ENCODE assay signal across 21 cellular contexts in the genomic region with DNA sequence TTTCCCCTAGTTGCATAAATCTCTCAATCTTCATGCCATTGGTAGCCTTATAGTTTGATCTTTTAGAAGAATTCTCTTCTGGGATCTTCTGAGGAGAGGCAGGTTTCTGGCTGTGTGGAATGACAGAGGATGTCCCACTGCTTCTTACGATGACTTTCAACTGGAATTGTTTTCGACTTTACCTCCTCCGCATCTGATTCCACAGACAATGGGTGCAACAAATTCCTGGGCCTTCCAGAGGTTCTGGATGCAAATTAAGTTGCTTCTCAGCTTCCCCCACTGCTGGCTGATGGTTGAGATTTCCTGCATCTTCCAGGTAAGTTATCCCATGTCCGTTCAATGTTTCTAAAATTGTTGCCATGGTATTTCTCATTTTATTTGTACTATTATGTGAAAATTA.
"Had no signal": no experiment of that assay in that cellular context is flagged by ENCODE, and none has a peak within 500 bp of the region (broad histone marks: within the 10 kb centered on the region; RNA-seq: fewer than 3 reads in every experiment).

No MANE protein-coding gene starts in this region.

- H3K4me1 Mint-ChIP-seq: activated T-helper 17 cell treated with anti-CD3 and anti-CD28 coated beads, Interleukin-2, amount 50 U/mL, for 72 hours had no signal

- H3K36me3 ChIP-seq: adrenal gland, neutrophil, ovary, prostate gland, thyroid gland, WERI-Rb-1 had no signal

- H3K4me3 Mint-ChIP-seq: activated CD8-positive, alpha-beta T cell treated with anti-CD3 and anti-CD28 coated beads, Interleukin-2, amount 10 ng/mL, durations not matched to agents 7 days and 5 days; activated naive CD8-positive, alpha-beta T cell; activated T-helper 17 cell treated with anti-CD3 and anti-CD28 coated beads, Interleukin-2, amount 50 U/mL, for 72 hours; natural killer cell treated with Interleukin-12 subunit alpha and Interleukin-12 subunit beta and Interleukin-15 and Interleukin-18, amount 100 ng/mL, for 72 hours had no signal

- ATAC-seq: activated CD8-positive, alpha-beta T cell treated with anti-CD3 and anti-CD28 coated beads, Interleukin-2, amount 10 ng/mL, durations not matched to agents 7 days and 5 days; activated T-helper 17 cell treated with anti-CD3 and anti-CD28 coated beads, Interleukin-2, amount 50 U/mL, for 72 hours; left ventricle myocardium superior; natural killer cell treated with Interleukin-12 subunit alpha and Interleukin-12 subunit beta and Interleukin-15 and Interleukin-18, amount 100 ng/mL, for 72 hours; stimulated activated naive CD8-positive, alpha-beta T cell treated with anti-CD3 and anti-CD28 coated beads, Interleukin-15, Interleukin-2, amounts not matched to agents 100 U/mL and 50 U/mL, for 24 hours had no signal

- H3K27me3 ChIP-seq: adrenal gland, neutrophil, ovary, thyroid gland had no signal

- H3K27ac ChIP-seq: adrenal gland, neutrophil, ovary, prostate gland, thyroid gland, WERI-Rb-1 had no signal

- H3K9me3 ChIP-seq: adrenal gland, neutrophil, prostate gland, thyroid gland had no signal

- H3K27ac Mint-ChIP-seq: activated CD8-positive, alpha-beta T cell treated with anti-CD3 and anti-CD28 coated beads, Interleukin-2, amount 10 ng/mL, durations not matched to agents 7 days and 5 days; activated naive CD8-positive, alpha-beta T cell; activated T-helper 17 cell treated with anti-CD3 and anti-CD28 coated beads, Interleukin-2, amount 50 U/mL, for 72 hours; natural killer cell treated with Interleukin-12 subunit alpha and Interleukin-12 subunit beta and Interleukin-15 and Interleukin-18, amount 100 ng/mL, for 72 hours had no signal

- H3K4me1 ChIP-seq: adrenal gland, prostate gland, thyroid gland had no signal

- H3K36me3 Mint-ChIP-seq: activated naive CD8-positive, alpha-beta T cell; natural killer cell treated with Interleukin-12 subunit alpha and Interleukin-12 subunit beta and Interleukin-15 and Interleukin-18, amount 100 ng/mL, for 72 hours had no signal

- H3K27me3 Mint-ChIP-seq: activated naive CD8-positive, alpha-beta T cell had no signal

- H3K4me3 ChIP-seq: adrenal gland, ovary, prostate gland, thyroid gland had no signal

- H3K9me3 Mint-ChIP-seq: activated T-helper 17 cell treated with anti-CD3 and anti-CD28 coated beads, Interleukin-2, amount 50 U/mL, for 72 hours; natural killer cell treated with Interleukin-12 subunit alpha and Interleukin-12 subunit beta and Interleukin-15 and Interleukin-18, amount 100 ng/mL, for 72 hours had no signal

- DNase-seq: activated CD4-positive, alpha-beta T cell treated with anti-CD3 and anti-CD28 coated beads for 1 hour; activated CD4-positive, alpha-beta T cell treated with anti-CD3 and anti-CD28 coated beads, Interleukin-2, amount 50 U/mL, for 1 hour; activated CD8-positive, alpha-beta T cell treated with anti-CD3 and anti-CD28 coated beads, Interleukin-2, amount 10 ng/mL, durations not matched to agents 7 days and 5 days; adrenal gland; central memory CD4-positive, alpha-beta T cell; left ventricle myocardium superior; mammary epithelial cell; ovary; stimulated activated CD4-positive, alpha-beta T cell treated with anti-CD3 and anti-CD28 coated beads, Interleukin-4, amount 100 ng/mL, for 24 hours; stimulated activated naive CD8-positive, alpha-beta T cell treated with anti-CD3 and anti-CD28 coated beads, Interleukin-15, Interleukin-2, amounts not matched to agents 100 U/mL and 50 U/mL, for 24 hours; T-helper 1 cell; thyroid gland; WERI-Rb-1 had no signal

- FAIRE-seq: astrocyte, colon, TTC549 had no signal
